Comparison of ENCODE assay signal across 1 cellular context in the genomic region with DNA sequence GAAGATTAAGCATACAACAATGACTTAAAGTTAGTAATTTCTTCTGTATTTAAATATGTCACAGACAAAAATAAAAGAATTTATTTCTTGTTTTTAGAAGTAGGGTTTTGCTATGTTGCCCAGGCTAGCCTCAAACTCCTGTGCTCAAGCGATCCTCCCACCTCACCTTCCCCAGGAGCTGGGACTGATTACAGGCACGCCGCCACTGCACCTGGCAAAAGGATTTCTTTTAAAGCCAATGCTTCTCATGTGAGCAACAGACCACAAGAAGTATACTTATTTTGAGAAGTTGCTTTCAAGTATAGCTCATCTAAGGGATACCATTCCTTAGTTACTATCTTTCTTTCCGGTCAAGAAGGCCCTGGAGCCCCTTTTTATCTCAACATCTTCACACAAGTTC.
TF ChIP-seq lines count a peak whose summit lies in the region.

No MANE protein-coding gene starts in this region.

TF ChIP-seq in K562, 482 proteins besides CTCF, POLR2A, EP300 and RAD21:
- TF ChIP-seq SMARCE1 (IDR thresholded peaks at IDR 0.05) (peak; percentile 40; the same call in 1 of the 2 replicates), ZNF224 (CRISPR knock-in tag; IDR thresholded peaks at IDR 0.05) (no peak), ARID1B (IDR thresholded peaks at IDR 0.05) (0 out of 2 replicates have a peak, but pooled peaks have one; percentile 39), BACH1 (tag; IDR thresholded peaks at IDR 0.05) (no peak), SOX6 (IDR thresholded peaks at IDR 0.05) (0 out of 2 replicates have a peak, but pooled peaks have one; percentile 9), CBFA2T3 (IDR thresholded peaks at IDR 0.05) (peak; percentile 11; the same call in 1 of the 2 replicates)
